In genomic region chr2:77336013-77336412, GRCh38 we compare ENCODE assay signal across 1 cellular context.
A peak's percentile ranks its signal among the peaks of the same experiment; 100 is the strongest.
TF ChIP-seq lines count a peak whose summit lies in the region.

No MANE protein-coding gene starts in this region.

TF ChIP-seq in HepG2, 621 proteins besides CTCF, POLR2A, EP300 and RAD21 (continued from another document):
- TF ChIP-seq LCORL (IDR thresholded peaks at IDR 0.05) (peak; percentile 48; the same call in 1 of the 2 replicates), LCORL (CRISPR knock-in tag; IDR thresholded peaks at IDR 0.05) (no peak)
